ENCODE assay signal across 1 cellular context in genomic region chr4:4541661-4542570, GRCh38.
TF ChIP-seq lines count a peak whose summit lies in the region.

Gene STX18, minus strand, starts transcription at chr4:4542048. Its CDS starts 84 bp downstream, at chr4:4541964.

TF ChIP-seq in K562, 482 proteins besides CTCF, POLR2A, EP300 and RAD21 (continued from another document and continues in another):
- TF ChIP-seq, protein P1, sequence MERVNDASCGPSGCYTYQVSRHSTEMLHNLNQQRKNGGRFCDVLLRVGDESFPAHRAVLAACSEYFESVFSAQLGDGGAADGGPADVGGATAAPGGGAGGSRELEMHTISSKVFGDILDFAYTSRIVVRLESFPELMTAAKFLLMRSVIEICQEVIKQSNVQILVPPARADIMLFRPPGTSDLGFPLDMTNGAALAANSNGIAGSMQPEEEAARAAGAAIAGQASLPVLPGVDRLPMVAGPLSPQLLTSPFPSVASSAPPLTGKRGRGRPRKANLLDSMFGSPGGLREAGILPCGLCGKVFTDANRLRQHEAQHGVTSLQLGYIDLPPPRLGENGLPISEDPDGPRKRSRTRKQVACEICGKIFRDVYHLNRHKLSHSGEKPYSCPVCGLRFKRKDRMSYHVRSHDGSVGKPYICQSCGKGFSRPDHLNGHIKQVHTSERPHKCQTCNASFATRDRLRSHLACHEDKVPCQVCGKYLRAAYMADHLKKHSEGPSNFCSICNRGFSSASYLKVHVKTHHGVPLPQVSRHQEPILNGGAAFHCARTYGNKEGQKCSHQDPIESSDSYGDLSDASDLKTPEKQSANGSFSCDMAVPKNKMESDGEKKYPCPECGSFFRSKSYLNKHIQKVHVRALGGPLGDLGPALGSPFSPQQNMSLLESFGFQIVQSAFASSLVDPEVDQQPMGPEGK (CRISPR knock-in tag; IDR thresholded peaks at IDR 0.05; ENCODE audit: borderline replicate concordance) = no peak
- peak; percentile 79 for TF ChIP-seq HNRNPL (IDR thresholded peaks at IDR 0.05; ENCODE audit: low read depth, low read length)
- TF ChIP-seq ZMIZ1 (IDR thresholded peaks at IDR 0.05; ENCODE audit: low read depth in 2 of 2, low read length in 2 of 2) = peak in 1 of 2 experiments; percentile 52; a peak in 1 of 4 replicates
- TF ChIP-seq, protein P2, sequence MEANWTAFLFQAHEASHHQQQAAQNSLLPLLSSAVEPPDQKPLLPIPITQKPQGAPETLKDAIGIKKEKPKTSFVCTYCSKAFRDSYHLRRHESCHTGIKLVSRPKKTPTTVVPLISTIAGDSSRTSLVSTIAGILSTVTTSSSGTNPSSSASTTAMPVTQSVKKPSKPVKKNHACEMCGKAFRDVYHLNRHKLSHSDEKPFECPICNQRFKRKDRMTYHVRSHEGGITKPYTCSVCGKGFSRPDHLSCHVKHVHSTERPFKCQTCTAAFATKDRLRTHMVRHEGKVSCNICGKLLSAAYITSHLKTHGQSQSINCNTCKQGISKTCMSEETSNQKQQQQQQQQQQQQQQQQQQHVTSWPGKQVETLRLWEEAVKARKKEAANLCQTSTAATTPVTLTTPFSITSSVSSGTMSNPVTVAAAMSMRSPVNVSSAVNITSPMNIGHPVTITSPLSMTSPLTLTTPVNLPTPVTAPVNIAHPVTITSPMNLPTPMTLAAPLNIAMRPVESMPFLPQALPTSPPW (CRISPR knock-in tag; IDR thresholded peaks at IDR 0.05) = 0 out of 2 replicates have a peak, but pooled peaks have one; percentile 55
- TF ChIP-seq ZKSCAN1 (IDR thresholded peaks at IDR 0.05; ENCODE audit: low read depth, low read length) = peak; percentile 73; the same call in 1 of the 2 replicates
- TF ChIP-seq MXI1 (IDR thresholded peaks at IDR 0.05; ENCODE audit: low read depth, low read length) = peak; percentile 47; the same call in 1 of the 2 replicates
- TF ChIP-seq E2F6 (IDR thresholded peaks at IDR 0.05; ENCODE audit: borderline replicate concordance in 1 of 2, extremely low read depth in 1 of 2, insufficient read depth in 1 of 2, insufficient read length in 1 of 2, low read depth in 1 of 2, low read length in 1 of 2, poor library complexity in 1 of 2, severe bottlenecking in 1 of 2) = peak; percentile 85 to 90
- TF ChIP-seq RBM22 (IDR thresholded peaks at IDR 0.05; ENCODE audit: low read depth, low read length, poor library complexity, severe bottlenecking) = peak; percentile 98
- TF ChIP-seq KDM4B (IDR thresholded peaks at IDR 0.05; ENCODE audit: borderline replicate concordance in 2 of 2, low read depth in 1 of 2) = peak in 1 of 2 experiments; percentile 95; a peak in 2 of 4 replicates
- no peak for TF ChIP-seq ZNF224 (CRISPR knock-in tag; IDR thresholded peaks at IDR 0.05)
- no peak for TF ChIP-seq ZNF277 (CRISPR knock-in tag; IDR thresholded peaks at IDR 0.05; ENCODE audit: borderline replicate concordance)
- TF ChIP-seq TSC22D4 (tag; IDR thresholded peaks at IDR 0.05) = no peak
- TF ChIP-seq BRF1 (IDR thresholded peaks at IDR 0.05; ENCODE audit: borderline replicate concordance, extremely low read depth, insufficient read length) = no peak
- peak; percentile 88 for TF ChIP-seq CCNT2 (IDR thresholded peaks at IDR 0.05; ENCODE audit: borderline replicate concordance, extremely low read depth, insufficient read length, low read depth, low read length)
- peak; percentile 75 for TF ChIP-seq SOX6 (IDR thresholded peaks at IDR 0.05)
- no peak for TF ChIP-seq ARID2 (IDR thresholded peaks at IDR 0.05)
- no peak for TF ChIP-seq GABPB2 (CRISPR knock-in tag; conservative IDR thresholded peaks at IDR 0.05)
- TF ChIP-seq E2F3 (CRISPR knock-in tag; IDR thresholded peaks at IDR 0.05) = peak; percentile 81; the same call in 1 of the 2 replicates
- TF ChIP-seq KLF13 (tag; IDR thresholded peaks at IDR 0.05; ENCODE audit: borderline replicate concordance, low read depth) = peak; percentile 74
- TF ChIP-seq L3MBTL2 (IDR thresholded peaks at IDR 0.05) = peak; percentile 93
- 0 out of 2 replicates have a peak, but pooled peaks have one; percentile 62 for TF ChIP-seq KLF1 (tag; IDR thresholded peaks at IDR 0.05)
- TF ChIP-seq RREB1 (CRISPR knock-in tag; IDR thresholded peaks at IDR 0.05) = peak; percentile 95
- peak; percentile 43 to 72; a peak in 2 of 4 replicates for TF ChIP-seq NONO (IDR thresholded peaks at IDR 0.05; ENCODE audit: low read depth in 2 of 2, low read length in 1 of 2)
- TF ChIP-seq ZNF253 (CRISPR knock-in tag; conservative IDR thresholded peaks at IDR 0.05) = no peak
- TF ChIP-seq HLTF (IDR thresholded peaks at IDR 0.05) = peak; percentile 59; the same call in 1 of the 2 replicates
- no peak; the same call in 1 of the 2 replicates for TF ChIP-seq FOSL1 (tag; conservative IDR thresholded peaks at IDR 0.05)
- peak; percentile 61; the same call in 1 of the 2 replicates for TF ChIP-seq KHSRP (IDR thresholded peaks at IDR 0.05)
- TF ChIP-seq ILK (tag; IDR thresholded peaks at IDR 0.05; ENCODE audit: borderline replicate concordance, low read depth) = no peak
- TF ChIP-seq XRCC5 (IDR thresholded peaks at IDR 0.05; ENCODE audit: low read depth, low read length) = peak; percentile 99
- no peak for TF ChIP-seq PHB (CRISPR knock-in tag; IDR thresholded peaks at IDR 0.05)
- TF ChIP-seq, protein P3, sequence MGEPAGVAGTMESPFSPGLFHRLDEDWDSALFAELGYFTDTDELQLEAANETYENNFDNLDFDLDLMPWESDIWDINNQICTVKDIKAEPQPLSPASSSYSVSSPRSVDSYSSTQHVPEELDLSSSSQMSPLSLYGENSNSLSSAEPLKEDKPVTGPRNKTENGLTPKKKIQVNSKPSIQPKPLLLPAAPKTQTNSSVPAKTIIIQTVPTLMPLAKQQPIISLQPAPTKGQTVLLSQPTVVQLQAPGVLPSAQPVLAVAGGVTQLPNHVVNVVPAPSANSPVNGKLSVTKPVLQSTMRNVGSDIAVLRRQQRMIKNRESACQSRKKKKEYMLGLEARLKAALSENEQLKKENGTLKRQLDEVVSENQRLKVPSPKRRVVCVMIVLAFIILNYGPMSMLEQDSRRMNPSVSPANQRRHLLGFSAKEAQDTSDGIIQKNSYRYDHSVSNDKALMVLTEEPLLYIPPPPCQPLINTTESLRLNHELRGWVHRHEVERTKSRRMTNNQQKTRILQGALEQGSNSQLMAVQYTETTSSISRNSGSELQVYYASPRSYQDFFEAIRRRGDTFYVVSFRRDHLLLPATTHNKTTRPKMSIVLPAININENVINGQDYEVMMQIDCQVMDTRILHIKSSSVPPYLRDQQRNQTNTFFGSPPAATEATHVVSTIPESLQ (CRISPR knock-in tag; IDR thresholded peaks at IDR 0.05) = 0 out of 2 replicates have a peak, but pooled peaks have one; percentile 73
- TF ChIP-seq CEBPG (CRISPR knock-in tag; IDR thresholded peaks at IDR 0.05) = no peak
- TF ChIP-seq CEBPG (tag; conservative IDR thresholded peaks at IDR 0.05 in 1 of 2, IDR thresholded peaks at IDR 0.05 in 1 of 2) = no peak
- peak; percentile 95 for TF ChIP-seq TAF1 (IDR thresholded peaks at IDR 0.05; ENCODE audit: control insufficient read depth, extremely low read depth, insufficient read depth, low read length, severe bottlenecking)
- no peak for TF ChIP-seq NCOA4 (IDR thresholded peaks at IDR 0.05; ENCODE audit: partially characterized antibody)
- TF ChIP-seq RBM14 (IDR thresholded peaks at IDR 0.05; ENCODE audit: borderline replicate concordance, insufficient read depth, low read depth, low read length) = peak; percentile 89; the same call in 1 of the 2 replicates
- TF ChIP-seq, protein P4, sequence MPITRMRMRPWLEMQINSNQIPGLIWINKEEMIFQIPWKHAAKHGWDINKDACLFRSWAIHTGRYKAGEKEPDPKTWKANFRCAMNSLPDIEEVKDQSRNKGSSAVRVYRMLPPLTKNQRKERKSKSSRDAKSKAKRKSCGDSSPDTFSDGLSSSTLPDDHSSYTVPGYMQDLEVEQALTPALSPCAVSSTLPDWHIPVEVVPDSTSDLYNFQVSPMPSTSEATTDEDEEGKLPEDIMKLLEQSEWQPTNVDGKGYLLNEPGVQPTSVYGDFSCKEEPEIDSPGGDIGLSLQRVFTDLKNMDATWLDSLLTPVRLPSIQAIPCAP (CRISPR knock-in tag; IDR thresholded peaks at IDR 0.05; ENCODE audit: borderline replicate concordance) = no peak
